15 cellular contexts compared by ENCODE assay signal in the genomic region with DNA sequence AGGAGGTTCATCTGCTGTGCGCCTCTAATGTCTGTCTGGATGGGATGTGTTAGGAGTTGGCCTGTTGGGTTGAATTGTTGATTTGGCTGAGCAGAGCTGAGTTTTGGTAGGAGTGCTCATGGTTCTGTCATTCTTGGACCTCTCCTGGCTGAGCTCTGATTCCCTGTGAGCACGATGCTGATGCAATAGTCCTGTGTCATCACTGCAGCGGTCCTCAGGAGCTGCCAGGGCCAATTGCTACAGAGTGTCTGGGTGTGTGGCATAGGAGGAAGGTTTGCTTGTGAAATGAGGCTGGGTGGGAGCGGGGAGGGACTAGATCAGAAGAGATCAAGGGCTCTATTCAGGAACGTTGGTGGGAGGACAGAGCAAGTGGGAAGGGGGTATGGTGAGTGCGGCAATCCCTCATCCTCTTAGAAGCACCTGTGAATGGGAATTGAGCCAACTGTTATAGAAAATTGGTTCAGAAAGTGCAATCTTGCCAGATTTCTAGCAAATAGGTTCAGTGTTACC.
"Had no signal": no experiment of that assay in that cellular context is flagged by ENCODE, and none has a peak within 500 bp of the region (broad histone marks: within the 10 kb centered on the region; RNA-seq: fewer than 3 reads in every experiment).

No MANE protein-coding gene starts in this region.

- H3K27ac ChIP-seq: left ventricle myocardium inferior, right atrium auricular region, skin epidermis, tibial nerve had no signal

- H3K4me3 ChIP-seq: left ventricle myocardium inferior, right atrium auricular region, skin epidermis, tibial nerve had no signal

- DNase-seq: activated CD4-positive, alpha-beta T cell treated with anti-CD3 and anti-CD28 coated beads, Interleukin-2, amount 50 U/mL, for 1 hour; activated CD4-positive, CD25-positive, alpha-beta regulatory T cell; activated naive CD4-positive, alpha-beta T cell treated with Interleukin-2 at 50 U/mL for 16 hours; hippocampal formation; kidney; left ventricle myocardium inferior; mesendoderm; stimulated activated CD4-positive, alpha-beta T cell treated with anti-CD3 and anti-CD28 coated beads, Interleukin-4, amount 100 ng/mL, for 24 hours; stimulated activated naive CD4-positive, alpha-beta T cell; SW 1271 had no signal

- ATAC-seq: activated T-helper 17 cell treated with anti-CD3 and anti-CD28 coated beads, Interleukin-2, amount 50 U/mL, for 72 hours; natural killer cell treated with Interleukin-12 subunit alpha and Interleukin-12 subunit beta and Interleukin-15 and Interleukin-18, amount 100 ng/mL, for 72 hours had no signal

- H3K4me1 ChIP-seq: left ventricle myocardium inferior, right atrium auricular region, tibial nerve had no signal

- H3K27me3 ChIP-seq: right atrium auricular region, tibial nerve had no signal
